In the genomic region with DNA sequence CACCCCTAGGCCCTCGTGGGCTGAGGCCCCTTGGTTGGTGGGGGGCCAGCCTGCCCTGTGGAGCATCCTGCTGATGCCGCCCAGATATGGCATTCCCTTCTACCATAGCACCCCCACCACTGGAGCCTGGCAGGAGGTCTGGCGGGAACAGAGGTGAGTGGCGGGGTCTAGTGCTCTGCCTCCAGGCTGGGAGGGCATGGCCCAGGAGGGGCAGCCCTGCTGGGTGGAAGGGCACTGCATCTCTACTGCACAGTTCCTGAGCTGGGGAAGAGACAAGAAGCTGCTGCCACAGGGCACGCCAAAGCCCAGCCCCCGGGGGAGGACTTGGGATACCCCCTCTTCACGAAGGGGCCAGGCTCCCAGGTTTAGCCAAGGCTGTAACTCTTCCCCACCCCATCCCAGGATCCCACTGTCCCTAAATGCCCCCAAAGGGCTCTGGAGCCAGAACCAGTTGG, we compare ENCODE assay signal across 1 cellular context.
TF ChIP-seq lines count a peak whose summit lies in the region.

No MANE protein-coding gene starts in this region.

TF ChIP-seq in GM23338, 12 proteins besides CTCF, POLR2A, EP300 and RAD21:
- TF ChIP-seq ZNF331 (CRISPR knock-in tag; IDR thresholded peaks at IDR 0.05; ENCODE audit: low read depth) = no peak
- TF ChIP-seq NANOG (IDR thresholded peaks at IDR 0.05; ENCODE audit: borderline replicate concordance) = no peak
- no peak for TF ChIP-seq ETS1 (IDR thresholded peaks at IDR 0.05)
- TF ChIP-seq CREB1 (CRISPR knock-in tag; IDR thresholded peaks at IDR 0.05; ENCODE audit: low read depth) = no peak
